Comparison of ENCODE assay signal across 8 cellular contexts in genomic region chr2:101823347-101823791, GRCh38.
DNase-seq lines count a peak whose midpoint lies in the region; ATAC-seq lines count a peak whose summit lies in the region.

No MANE protein-coding gene starts in this region.

- no peaks in the 10 kb centered on the region for H3K27me3 ChIP-seq in effector memory CD4-positive, alpha-beta T cell (replicated peaks; ENCODE audit: control insufficient read depth, insufficient read depth, low read length, poor library complexity, severe bottlenecking)

- peak; percentile 45 for DNase-seq in CMK (ENCODE audit: low read depth)
- DNase-seq in H4 (ENCODE audit: low spot score): peak; percentile 75
- DNase-seq in NCI-H2227 (lab: John Stamatoyannopoulos, UW; ENCODE audit: unreplicated experiment): peak; percentile 38
- peak; percentile 81 for DNase-seq in activated CD4-positive, alpha-beta memory T cell treated with anti-CD3 and anti-CD28 coated beads for 36 hours
- peak; percentile 18 to 51 (median 33) for DNase-seq in effector memory CD4-positive, alpha-beta T cell
- peak; percentile 76 for DNase-seq in mucosa of gallbladder (ENCODE audit: low spot score)
- peak; percentile 66 for DNase-seq in stimulated activated naive CD4-positive, alpha-beta T cell treated with Interleukin-2 at 50 U/mL for 16 hours (lab: John Stamatoyannopoulos, UW)

- peaks cover 3% of the 10 kb centered on the region for H3K36me3 Mint-ChIP-seq in activated CD4-positive, alpha-beta memory T cell treated with anti-CD3 and anti-CD28 coated beads for 36 hours

- CTCF ChIA-PET in activated CD4-positive, alpha-beta memory T cell treated with anti-CD3 and anti-CD28 coated beads for 36 hours (lab: Charles Lee): interaction anchor here (0.6 to 4.9 kb wide), 20 partner anchors 8 to 488 kb away, joined by 3 to 30 read pairs (median 4); partner anchors contain the start of gene MAP4K4

- peaks cover 27% of the 10 kb centered on the region for H3K4me1 ChIP-seq in effector memory CD4-positive, alpha-beta T cell (ENCODE audit: control insufficient read depth, insufficient read depth, low read length, poor library complexity, severe bottlenecking)

- peaks cover 68% of the 10 kb centered on the region for H3K4me1 Mint-ChIP-seq in activated CD4-positive, alpha-beta memory T cell treated with anti-CD3 and anti-CD28 coated beads for 36 hours (ENCODE audit: low read depth)

- H3K27ac ChIP-seq in effector memory CD4-positive, alpha-beta T cell (ENCODE audit: insufficient read depth, low read length, poor library complexity, severe bottlenecking): peak overlapping the region; percentile 11

- peak overlapping the region; percentile 48 for H3K4me3 Mint-ChIP-seq in activated CD4-positive, alpha-beta memory T cell treated with anti-CD3 and anti-CD28 coated beads for 36 hours

- no peak for ATAC-seq in GM21360 (IDR thresholded peaks at IDR 0.05; ENCODE audit: unreplicated experiment)

- intact Hi-C loops in activated CD4-positive, alpha-beta memory T cell treated with anti-CD3 and anti-CD28 coated beads for 36 hours (cut with micrococcal nuclease): loop anchor here (1.0 to 10.0 kb wide), 3 partner anchors 41 to 479 kb away; no protein-coding TSS in a partner anchor

- POLR2A ChIA-PET in activated CD4-positive, alpha-beta memory T cell treated with anti-CD3 and anti-CD28 coated beads for 36 hours (lab: Charles Lee): no interaction called here

- H3K27ac Mint-ChIP-seq in activated CD4-positive, alpha-beta memory T cell treated with anti-CD3 and anti-CD28 coated beads for 36 hours: peak overlapping the region; percentile 72

- H3K4me3 ChIP-seq in effector memory CD4-positive, alpha-beta T cell (ENCODE audit: insufficient read depth, low read depth, low read length, poor library complexity, severe bottlenecking): no peak overlapping the region

- no peaks in the 10 kb centered on the region for H3K9me3 Mint-ChIP-seq in activated CD4-positive, alpha-beta memory T cell treated with anti-CD3 and anti-CD28 coated beads for 36 hours

- H3K27me3 Mint-ChIP-seq in activated CD4-positive, alpha-beta memory T cell treated with anti-CD3 and anti-CD28 coated beads for 36 hours: no peaks in the 10 kb centered on the region

- H3K9me3 ChIP-seq in effector memory CD4-positive, alpha-beta T cell (ENCODE audit: control insufficient read depth, low read length): no peaks in the 10 kb centered on the region

- peaks cover 10% of the 10 kb centered on the region for H3K36me3 ChIP-seq in effector memory CD4-positive, alpha-beta T cell (ENCODE audit: control insufficient read depth, insufficient read depth, low read length)
